In genomic region chr5:157253547-157253946, GRCh38 we compare ENCODE assay signal across 8 cellular contexts. TPM values are rescaled to one million over a fixed set of nuclear protein-coding genes. Genes with fewer than 3 reads are reported as not detected.
DNase-seq lines count a peak whose midpoint lies in the region; ATAC-seq and TF ChIP-seq lines count a peak whose summit lies in the region.

No MANE protein-coding gene starts in this region.

- H3K4me1 Mint-ChIP-seq in activated CD4-positive, alpha-beta T cell treated with anti-CD3 and anti-CD28 coated beads, Interleukin-2, amount 10 ng/mL, durations not matched to agents 24 days and 14 days = peaks cover 82% of the 10 kb centered on the region
- H3K4me1 Mint-ChIP-seq in endothelial cell (ENCODE audit: unreplicated experiment) = no peaks in the 10 kb centered on the region

- peak overlapping the region; percentile 61 for H3K4me3 Mint-ChIP-seq in activated CD4-positive, alpha-beta T cell treated with anti-CD3 and anti-CD28 coated beads, Interleukin-2, amount 10 ng/mL, durations not matched to agents 24 days and 14 days
- H3K4me3 Mint-ChIP-seq in endothelial cell (ENCODE audit: unreplicated experiment) = no peak overlapping the region

- H3K36me3 Mint-ChIP-seq in activated CD4-positive, alpha-beta T cell treated with anti-CD3 and anti-CD28 coated beads, Interleukin-2, amount 10 ng/mL, durations not matched to agents 24 days and 14 days (ENCODE audit: low read depth) = peaks cover 81% of the 10 kb centered on the region
- no peaks in the 10 kb centered on the region for H3K36me3 Mint-ChIP-seq in endothelial cell (ENCODE audit: low read depth, unreplicated experiment)

- no peaks in the 10 kb centered on the region for H3K9me2 ChIP-seq in SK-N-SH

- no peaks in the 10 kb centered on the region for H4K20me1 ChIP-seq in SK-N-SH (ENCODE audit: insufficient read depth)

- ATAC-seq in GM21528 (IDR thresholded peaks at IDR 0.05; ENCODE audit: low FRiP score, unreplicated experiment) (peak; percentile 55), mucosa of descending colon (peak; percentile 77)

- TF ChIP-seq CTCF in SK-N-SH (IDR thresholded peaks at IDR 0.05) (peak; percentile 92), endothelial cell (IDR thresholded peaks at IDR 0.05; ENCODE audit: unreplicated experiment) (peak; percentile 79), mucosa of descending colon (IDR thresholded peaks at IDR 0.05) (peak; percentile 69)

- POLR2A ChIA-PET in SK-N-SH (lab: Yijun Ruan, JAX) = no interaction called here

- peaks cover 0 to 9% of the 10 kb centered on the region in 2 experiments; a peak in 2 of 4 replicates for H3K4me1 ChIP-seq in SK-N-SH (ENCODE audit: control insufficient read depth in 1 of 2, insufficient read depth in 2 of 2, low read depth in 1 of 2, low read length in 1 of 2)
- H3K4me1 ChIP-seq in mucosa of descending colon (ENCODE audit: low read depth) = peaks cover 4% of the 10 kb centered on the region

- peak overlapping the region; percentile 93 for H3K27ac Mint-ChIP-seq in activated CD4-positive, alpha-beta T cell treated with anti-CD3 and anti-CD28 coated beads, Interleukin-2, amount 10 ng/mL, durations not matched to agents 24 days and 14 days
- no peak overlapping the region for H3K27ac Mint-ChIP-seq in endothelial cell (ENCODE audit: unreplicated experiment)

- no peak overlapping the region for H3K9ac ChIP-seq in SK-N-SH

- H3K36me3 ChIP-seq in SK-N-SH (replicated peaks in 1 of 2; ENCODE audit: control insufficient read depth in 1 of 2, insufficient read depth in 2 of 2, low read length in 1 of 2) (no peaks in the 10 kb centered on the region), mucosa of descending colon (ENCODE audit: low read depth) (no peaks in the 10 kb centered on the region)

- H3K4me3 ChIP-seq in SK-N-SH (ENCODE audit: low read depth in 2 of 2, low read length in 1 of 2) = no peak overlapping the region; a peak in 1 of 4 replicates
- H3K4me3 ChIP-seq in mucosa of descending colon = no peak overlapping the region

- no peak for TF ChIP-seq EP300 in SK-N-SH (IDR thresholded peaks at IDR 0.05; ENCODE audit: borderline replicate concordance in 1 of 2, low read depth in 1 of 2, low read length in 1 of 2)

- H3K9me3 ChIP-seq in SK-N-SH (no peaks in the 10 kb centered on the region), mucosa of descending colon (no peaks in the 10 kb centered on the region)

- intact Hi-C loops in activated CD4-positive, alpha-beta T cell treated with anti-CD3 and anti-CD28 coated beads, Interleukin-2, amount 10 ng/mL, durations not matched to agents 24 days and 14 days (cut with micrococcal nuclease) = loop anchor here (1.0 to 2.0 kb wide), 6 partner anchors 16 to 104 kb away; partner anchors contain the start of gene ITK
- intact Hi-C loops in mucosa of descending colon (cut with DNase I, micrococcal nuclease) = loop anchor here in 1 of 2 donors (2.0 kb wide), 1 partner anchor 59 kb away; no protein-coding TSS in a partner anchor

- H3K9me3 Mint-ChIP-seq in activated CD4-positive, alpha-beta T cell treated with anti-CD3 and anti-CD28 coated beads, Interleukin-2, amount 10 ng/mL, durations not matched to agents 24 days and 14 days = no peaks in the 10 kb centered on the region
- no peaks in the 10 kb centered on the region for H3K9me3 Mint-ChIP-seq in endothelial cell (ENCODE audit: unreplicated experiment)

- no peak overlapping the region for H3K4me2 ChIP-seq in SK-N-SH

- H3K27ac ChIP-seq in SK-N-SH (ENCODE audit: low read depth in 2 of 2, low read length in 1 of 2) = no peak overlapping the region

- WGBS in SK-N-SH (ENCODE audit: low lambda C conversion rate) = 4% methylated on average over 2 of the region's 2 CpGs

- H3K79me2 ChIP-seq in SK-N-SH (ENCODE audit: insufficient read depth) = no peaks in the 10 kb centered on the region

- peak; percentile 95 for TF ChIP-seq RAD21 in SK-N-SH (IDR thresholded peaks at IDR 0.05; ENCODE audit: low read length)

- no peaks in the 10 kb centered on the region for H3F3A ChIP-seq in SK-N-SH (replicated peaks; ENCODE audit: insufficient read depth)

- CTCF ChIA-PET in SK-N-SH (lab: Yijun Ruan, JAX) = interaction anchor here (0.6 to 3.4 kb wide), 49 partner anchors 9 to 490 kb away, joined by 3 to 63 read pairs (median 5); partner anchors contain the start of genes CYFIP2, LSM11, MED7 and NIPAL4

- H3K27me3 Mint-ChIP-seq in activated CD4-positive, alpha-beta T cell treated with anti-CD3 and anti-CD28 coated beads, Interleukin-2, amount 10 ng/mL, durations not matched to agents 24 days and 14 days = no peaks in the 10 kb centered on the region
- H3K27me3 Mint-ChIP-seq in endothelial cell (ENCODE audit: unreplicated experiment) = no peaks in the 10 kb centered on the region

- DNase-seq in activated CD4-positive, alpha-beta T cell treated with anti-CD3 and anti-CD28 coated beads, Interleukin-2, amount 10 ng/mL, durations not matched to agents 24 days and 14 days = no peak
- no peak for DNase-seq in activated CD4-positive, alpha-beta T cell treated with anti-CD3 and anti-CD28 coated beads for 4 hours
- DNase-seq in HS-5 (ENCODE audit: low read depth) (peak; percentile 14), SK-N-SH (peak; percentile 86), endothelial cell (ENCODE audit: low spot score) (peak; percentile 62), mucosa of descending colon (peak in 1 of 3 donors; percentile 72), GOT3 (lab: John Stamatoyannopoulos, UW) (no peak)

- H2AFZ ChIP-seq in SK-N-SH (ENCODE audit: low read depth) = no peak overlapping the region

- H3K27me3 ChIP-seq in SK-N-SH (ENCODE audit: insufficient read depth) = no peaks in the 10 kb centered on the region

TF ChIP-seq in SK-N-SH, 30 proteins besides CTCF, POLR2A, EP300 and RAD21:
- TF ChIP-seq SMC3 (IDR thresholded peaks at IDR 0.05; ENCODE audit: low read depth, low read length) (peak; percentile 68; the same call in 1 of the 2 replicates), SIN3A (IDR thresholded peaks at IDR 0.05; ENCODE audit: borderline replicate concordance, low read depth, low read length) (no peak), TEAD4 (IDR thresholded peaks at IDR 0.05; ENCODE audit: borderline replicate concordance, insufficient read depth) (no peak)

RNA-seq across cellular contexts. Expression of gene CYFIP2, which starts 12.4 kb away (rescaled TPM):
- 180 and 193 TPM in 2 replicates for total RNA-seq in activated CD4-positive, alpha-beta T cell treated with anti-CD3 and anti-CD28 coated beads, Interleukin-2, amount 10 ng/mL, durations not matched to agents 24 days and 14 days
- 20.1 and 21.3 TPM in 2 replicates for polyA plus RNA-seq in SK-N-SH (2012; rRNA removed)
- 17.0 and 20.2 TPM in 2 replicates for polyA plus RNA-seq in SK-N-SH (2012; cell fraction: cytosol; rRNA removed)
- 43.5 and 54.8 TPM in 2 replicates for polyA plus RNA-seq in SK-N-SH (2012; cell fraction: nucleus; rRNA removed)
- total RNA-seq in endothelial cell (ENCODE audit: unreplicated experiment) (42.9 TPM), mucosa of descending colon (10 to 100 TPM; 24.8 to 28.6 (median 25.8) TPM)

Comparison
In these comparisons a context has a peak if more than half of its experiments do, and no peak if none do; other contexts are left out.
1. DNase-seq: peak in HS-5 (single experiment), SK-N-SH (single experiment) and endothelial cell (single experiment); none in activated CD4-positive, alpha-beta T cell treated with anti-CD3 and anti-CD28 coated beads, Interleukin-2, amount 10 ng/mL, durations not matched to agents 24 days and 14 days (single experiment), activated CD4-positive, alpha-beta T cell treated with anti-CD3 and anti-CD28 coated beads for 4 hours (0 of 2) and GOT3 (single experiment).
2. Peak in every context shown above with its lines, with median percentiles within 50 percentile points of each other: CTCF ChIP-seq.